Comparison of ENCODE assay signal across 26 cellular contexts in the genomic region with DNA sequence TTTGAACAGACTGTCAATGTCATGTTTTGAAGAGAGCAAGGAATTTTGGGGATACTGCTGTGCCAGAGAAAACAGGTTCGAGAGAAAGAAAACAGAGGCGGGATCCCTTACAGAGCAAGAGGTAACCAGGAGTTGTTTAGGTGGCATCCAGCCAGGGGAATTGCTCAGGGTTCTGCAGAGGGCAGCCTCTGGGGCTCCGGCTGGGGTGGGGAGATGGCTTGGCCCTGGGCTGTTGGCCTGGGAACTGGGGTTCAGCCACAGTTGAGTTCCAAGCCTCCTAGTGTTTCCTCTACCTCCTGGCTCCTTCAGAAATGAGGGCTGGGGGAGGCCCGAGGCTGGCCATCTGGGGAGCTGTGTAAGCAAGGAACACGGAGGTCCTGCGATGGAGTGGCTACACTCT.
DNase-seq lines count a peak whose midpoint lies in the region; ATAC-seq and TF ChIP-seq lines count a peak whose summit lies in the region.
"Had no signal": no experiment of that assay in that cellular context is flagged by ENCODE, and none has a peak within 500 bp of the region (broad histone marks: within the 10 kb centered on the region; RNA-seq: fewer than 3 reads in every experiment).

No MANE protein-coding gene starts in this region.

- no peaks in the 10 kb centered on the region for H3K9me3 ChIP-seq in T-helper 17 cell (ENCODE audit: control insufficient read depth, low read length, poor library complexity, severe bottlenecking)
- H3K9me3 ChIP-seq in subcutaneous abdominal adipose tissue (ENCODE audit: control insufficient read depth in 5 of 5, low read length in 5 of 5) = no peaks in the 10 kb centered on the region
- H3K9me3 ChIP-seq: prostate gland, SJSA1 had no signal

- DNase-seq in Calu3 (no peak), T-helper 17 cell (no peak), immature natural killer cell (no peak), Kasumi-1 (lab: John Stamatoyannopoulos, UW) (no peak), GM19240 (ENCODE audit: insufficient read length, low spot score) (no peak)
- no peak for DNase-seq in activated CD8-positive, alpha-beta memory T cell treated with anti-CD3 and anti-CD28 coated beads, Interleukin-2, amount 10 ng/mL, durations not matched to agents 7 days and 5 days
- DNase-seq: activated CD4-positive, alpha-beta T cell treated with anti-CD3 and anti-CD28 coated beads for 1 hour; activated CD8-positive, alpha-beta T cell treated with anti-CD3 and anti-CD28 coated beads, Interleukin-2, amount 10 ng/mL, durations not matched to agents 7 days and 5 days; activated effector memory CD4-positive, alpha-beta T cell treated with anti-CD3 and anti-CD28 coated beads, Interleukin-2, amount 50 U/mL, for 16 hours; activated naive CD8-positive, alpha-beta T cell treated with anti-CD3 and anti-CD28 coated beads, Interleukin-2, amount 10 ng/mL, durations not matched to agents 7 days and 5 days; activated T-cell treated with anti-CD3 and anti-CD28 coated beads for 4 hours; C1 segment of cervical spinal cord; dorsolateral prefrontal cortex; KBM-7; kidney; mammary epithelial cell; MM.1S; NCI-H1417; NCI-H345; NCI-H748 treated with DMSO at 0.1 percent for 48 hours; T-helper 1 cell; trophoblast cell had no signal

- H3K4me3 Mint-ChIP-seq in Calu3 (ENCODE audit: low read depth, unreplicated experiment) (no peak overlapping the region), T-helper 17 cell (peak overlapping the region; percentile 4), immature natural killer cell (no peak overlapping the region)
- H3K4me3 Mint-ChIP-seq in activated CD8-positive, alpha-beta memory T cell treated with anti-CD3 and anti-CD28 coated beads, Interleukin-2, amount 10 ng/mL, durations not matched to agents 7 days and 5 days = no peak overlapping the region
- H3K4me3 Mint-ChIP-seq: activated CD8-positive, alpha-beta T cell treated with anti-CD3 and anti-CD28 coated beads, Interleukin-2, amount 10 ng/mL, durations not matched to agents 7 days and 5 days; activated naive CD8-positive, alpha-beta T cell treated with anti-CD3 and anti-CD28 coated beads, Interleukin-2, amount 10 ng/mL, durations not matched to agents 7 days and 5 days; stimulated activated naive CD8-positive, alpha-beta T cell treated with anti-CD3 and anti-CD28 coated beads, Interleukin-15, Interleukin-2, amounts not matched to agents 100 ng/mL and 50 ng/mL, for 24 hours had no signal

- H3K4me1 Mint-ChIP-seq in Calu3 (ENCODE audit: low read depth, unreplicated experiment) (peaks cover 21% of the 10 kb centered on the region), T-helper 17 cell (peaks cover 12% of the 10 kb centered on the region), immature natural killer cell (peaks cover 37 to 54% of the 10 kb centered on the region in 2 donors)
- H3K4me1 Mint-ChIP-seq in activated CD8-positive, alpha-beta memory T cell treated with anti-CD3 and anti-CD28 coated beads, Interleukin-2, amount 10 ng/mL, durations not matched to agents 7 days and 5 days = peaks cover 20% of the 10 kb centered on the region

- CTCF ChIA-PET in Calu3 (lab: Charles Lee) = no interaction called here
- CTCF ChIA-PET in activated CD8-positive, alpha-beta memory T cell treated with anti-CD3 and anti-CD28 coated beads, Interleukin-2, amount 10 ng/mL, durations not matched to agents 7 days and 5 days (lab: Charles Lee) = no interaction called here

- BruUV-seq in Calu3 (replicated peaks; lab: Mats Ljungman, UMichigan) = no TSS peak

- peaks cover 36% of the 10 kb centered on the region for H3K27me3 Mint-ChIP-seq in Calu3 (ENCODE audit: unreplicated experiment)
- H3K27me3 Mint-ChIP-seq in T-helper 17 cell = no peaks in the 10 kb centered on the region
- peaks cover 0 to 4% (median 3%) of the 10 kb centered on the region in 3 donors for H3K27me3 Mint-ChIP-seq in immature natural killer cell (ENCODE audit: low read depth in 3 of 3)
- H3K27me3 Mint-ChIP-seq in activated CD8-positive, alpha-beta memory T cell treated with anti-CD3 and anti-CD28 coated beads, Interleukin-2, amount 10 ng/mL, durations not matched to agents 7 days and 5 days = peaks cover 6% of the 10 kb centered on the region
- H3K27me3 Mint-ChIP-seq: stimulated activated naive CD8-positive, alpha-beta T cell treated with anti-CD3 and anti-CD28 coated beads, Interleukin-15, Interleukin-2, amounts not matched to agents 100 ng/mL and 50 ng/mL, for 24 hours had no signal

- no peaks in the 10 kb centered on the region for H3K36me3 ChIP-seq in subcutaneous abdominal adipose tissue (ENCODE audit: control insufficient read depth in 5 of 5, insufficient read depth in 5 of 5, low read length in 5 of 5)
- H3K36me3 ChIP-seq: prostate gland, SJSA1 had no signal

- H3K27ac Mint-ChIP-seq in Calu3 (ENCODE audit: unreplicated experiment) = peak overlapping the region; percentile 28
- H3K27ac Mint-ChIP-seq in T-helper 17 cell = peak overlapping the region; percentile 59
- peak overlapping the region in 4 of 6 donors; percentile 7 to 53 (median 46) for H3K27ac Mint-ChIP-seq in immature natural killer cell
- H3K27ac Mint-ChIP-seq in activated CD8-positive, alpha-beta memory T cell treated with anti-CD3 and anti-CD28 coated beads, Interleukin-2, amount 10 ng/mL, durations not matched to agents 7 days and 5 days = no peak overlapping the region
- H3K27ac Mint-ChIP-seq: activated CD8-positive, alpha-beta T cell treated with anti-CD3 and anti-CD28 coated beads, Interleukin-2, amount 10 ng/mL, durations not matched to agents 7 days and 5 days; activated naive CD8-positive, alpha-beta T cell treated with anti-CD3 and anti-CD28 coated beads, Interleukin-2, amount 10 ng/mL, durations not matched to agents 7 days and 5 days; stimulated activated naive CD8-positive, alpha-beta T cell treated with anti-CD3 and anti-CD28 coated beads, Interleukin-15, Interleukin-2, amounts not matched to agents 100 ng/mL and 50 ng/mL, for 24 hours had no signal

- H3K9me3 Mint-ChIP-seq in Calu3 (ENCODE audit: low read depth, unreplicated experiment) = peaks cover 4% of the 10 kb centered on the region
- H3K9me3 Mint-ChIP-seq in immature natural killer cell = peaks cover 0 to 4% (median 0%) of the 10 kb centered on the region in 6 donors
- H3K9me3 Mint-ChIP-seq in activated CD8-positive, alpha-beta memory T cell treated with anti-CD3 and anti-CD28 coated beads, Interleukin-2, amount 10 ng/mL, durations not matched to agents 7 days and 5 days (ENCODE audit: low read depth) = peaks cover 3% of the 10 kb centered on the region

- intact Hi-C loops in Calu3 (cut with micrococcal nuclease; ENCODE audit: unreplicated experiment) = loop anchor here (10.0 kb wide), 1 partner anchor 73 kb away; the partner anchor contains the start of gene CAMK1D

- peaks cover 0 to 2% (median 0%) of the 10 kb centered on the region in 5 donors for H3K27me3 ChIP-seq in subcutaneous abdominal adipose tissue (ENCODE audit: control insufficient read depth in 5 of 5, insufficient read depth in 4 of 5, low read length in 5 of 5)
- H3K27me3 ChIP-seq: dorsolateral prefrontal cortex, SJSA1 had no signal

- no peak for TF ChIP-seq CTCF in Calu3 (IDR thresholded peaks at IDR 0.05; ENCODE audit: unreplicated experiment)

- H3K4me3 ChIP-seq in subcutaneous abdominal adipose tissue (ENCODE audit: low read depth in 1 of 5, low read length in 5 of 5) = no peak overlapping the region
- H3K4me3 ChIP-seq: dorsolateral prefrontal cortex, prostate gland, SJSA1 had no signal

- no peak overlapping the region for H3K9ac ChIP-seq in subcutaneous abdominal adipose tissue (ENCODE audit: low read length in 5 of 5)

- H3K36me3 Mint-ChIP-seq in Calu3 (ENCODE audit: insufficient read depth, unreplicated experiment) (no peaks in the 10 kb centered on the region), T-helper 17 cell (ENCODE audit: low read depth) (no peaks in the 10 kb centered on the region), immature natural killer cell (peaks cover 0 to 5% (median 0%) of the 10 kb centered on the region in 3 donors)
- peaks cover 2% of the 10 kb centered on the region for H3K36me3 Mint-ChIP-seq in activated CD8-positive, alpha-beta memory T cell treated with anti-CD3 and anti-CD28 coated beads, Interleukin-2, amount 10 ng/mL, durations not matched to agents 7 days and 5 days

- ATAC-seq in T-helper 17 cell = no peak
- ATAC-seq in activated CD8-positive, alpha-beta memory T cell treated with anti-CD3 and anti-CD28 coated beads, Interleukin-2, amount 10 ng/mL, durations not matched to agents 7 days and 5 days = no peak
- ATAC-seq: activated CD8-positive, alpha-beta T cell treated with anti-CD3 and anti-CD28 coated beads, Interleukin-2, amount 10 ng/mL, durations not matched to agents 7 days and 5 days had no signal

- H3K4me1 ChIP-seq in subcutaneous abdominal adipose tissue (ENCODE audit: control insufficient read depth in 5 of 5, insufficient read depth in 5 of 5, low read length in 5 of 5) = peaks cover 3 to 32% (median 17%) of the 10 kb centered on the region in 5 donors
- H3K4me1 ChIP-seq: prostate gland had no signal

- H3K27ac ChIP-seq in subcutaneous abdominal adipose tissue (ENCODE audit: low read depth, low read length) = peak overlapping the region; percentile 41
- H3K27ac ChIP-seq: dorsolateral prefrontal cortex, prostate gland, SJSA1 had no signal
